ENCODE assay signal across 22 cellular contexts in the genomic region with DNA sequence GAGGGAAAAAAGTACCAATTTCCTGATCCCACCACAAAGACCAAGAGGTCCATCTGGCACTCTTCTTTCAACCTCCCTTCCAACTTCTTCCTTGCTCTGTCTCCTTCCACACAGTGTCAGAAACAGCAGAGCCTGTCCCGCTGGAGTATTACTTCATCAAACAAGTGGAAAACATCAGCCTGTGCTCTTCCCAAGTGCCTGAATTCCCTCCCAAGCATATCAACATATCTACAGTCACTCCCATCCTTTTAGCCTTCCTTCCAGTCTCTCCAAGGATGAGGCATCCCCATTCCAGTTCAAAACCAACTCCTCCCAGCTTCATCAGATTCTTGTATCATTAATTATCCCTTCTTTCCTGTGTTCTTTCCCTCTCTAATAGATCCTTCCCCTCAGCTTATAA. TPM values are rescaled to one million over a fixed set of nuclear protein-coding genes. Genes with fewer than 3 reads are reported as not detected.
A peak's percentile ranks its signal among the peaks of the same experiment; 100 is the strongest.
DNase-seq lines count a peak whose midpoint lies in the region; ATAC-seq and TF ChIP-seq lines count a peak whose summit lies in the region.
"Had no signal": no experiment of that assay in that cellular context is flagged by ENCODE, and none has a peak within 500 bp of the region (broad histone marks: within the 10 kb centered on the region; RNA-seq: fewer than 3 reads in every experiment).

No MANE protein-coding gene starts in this region.

- peaks cover 9% of the 10 kb centered on the region for H3K27me3 Mint-ChIP-seq in CD4-positive, alpha-beta T cell
- peaks cover 15% of the 10 kb centered on the region for H3K27me3 Mint-ChIP-seq in activated T-helper 2 cell treated with anti-CD3 and anti-CD28 coated beads, Interferon-gamma antibody, Interleukin-2, Interleukin-4, amounts not matched to agents 10 μg/mL and 5 μg/mL and 100 μg/mL, durations not matched to agents 14 hours and 24 hours and 36 hours (ENCODE audit: low read depth)
- peaks cover 0 to 17% (median 4%) of the 10 kb centered on the region in 5 donors for H3K27me3 Mint-ChIP-seq in naive thymus-derived CD8-positive, alpha-beta T cell
- H3K27me3 Mint-ChIP-seq: stimulated activated memory B cell treated with anti-CD40 and anti-IgM and Interleukin-4, amounts not matched to agents 10 μg/mL and 1 μg/mL and 100 μg/mL, for 72 hours had no signal

- no peak overlapping the region for H3K27ac Mint-ChIP-seq in CD4-positive, alpha-beta T cell
- no peak overlapping the region for H3K27ac Mint-ChIP-seq in activated T-helper 2 cell treated with anti-CD3 and anti-CD28 coated beads, Interferon-gamma antibody, Interleukin-2, Interleukin-4, amounts not matched to agents 10 μg/mL and 5 μg/mL and 100 μg/mL, durations not matched to agents 14 hours and 24 hours and 36 hours
- H3K27ac Mint-ChIP-seq in naive thymus-derived CD8-positive, alpha-beta T cell: peak overlapping the region in 3 of 10 donors; percentile 1 to 56 (median 37)
- H3K27ac Mint-ChIP-seq: activated CD4-positive, alpha-beta memory T cell treated with anti-CD3 and anti-CD28 coated beads for 36 hours; effector memory CD8-positive, alpha-beta T cell; stimulated activated memory B cell treated with anti-CD40 and anti-IgM and Interleukin-4, amounts not matched to agents 10 μg/mL and 1 μg/mL and 100 μg/mL, for 72 hours had no signal

- DNase-seq in AG20443 (ENCODE audit: low spot score) (peak; percentile 8), NCI-H2196 (lab: John Stamatoyannopoulos, UW; ENCODE audit: unreplicated experiment) (no peak)
- no peak for DNase-seq in CD4-positive, alpha-beta T cell
- DNase-seq in activated T-helper 2 cell treated with anti-CD3 and anti-CD28 coated beads, Interferon-gamma antibody, Interleukin-2, Interleukin-4, amounts not matched to agents 10 μg/mL and 5 μg/mL and 100 μg/mL, durations not matched to agents 14 hours and 24 hours and 36 hours (ENCODE audit: low spot score): no peak
- DNase-seq in naive thymus-derived CD8-positive, alpha-beta T cell: no peak
- DNase-seq: activated CD4-positive, alpha-beta memory T cell treated with anti-CD3 and anti-CD28 coated beads for 36 hours; central memory CD4-positive, alpha-beta T cell; cortex of kidney; effector memory CD8-positive, alpha-beta T cell; erythroblast; islet precursor cell; Kasumi-1; left ventricle myocardium inferior; mesenchymal stem cell; NCI-H1436 treated with DMSO at 0.1 percent for 48 hours; upper lobe of right lung had no signal

- H3K4me1 Mint-ChIP-seq in CD4-positive, alpha-beta T cell (ENCODE audit: low read depth): peaks cover 38% of the 10 kb centered on the region
- peaks cover 14% of the 10 kb centered on the region for H3K4me1 Mint-ChIP-seq in activated T-helper 2 cell treated with anti-CD3 and anti-CD28 coated beads, Interferon-gamma antibody, Interleukin-2, Interleukin-4, amounts not matched to agents 10 μg/mL and 5 μg/mL and 100 μg/mL, durations not matched to agents 14 hours and 24 hours and 36 hours (ENCODE audit: low read depth)
- peaks cover 10 to 31% (median 30%) of the 10 kb centered on the region in 4 donors for H3K4me1 Mint-ChIP-seq in naive thymus-derived CD8-positive, alpha-beta T cell

- no peak for ATAC-seq in CD4-positive, alpha-beta T cell (ENCODE audit: poor library complexity)
- ATAC-seq in naive thymus-derived CD8-positive, alpha-beta T cell: no peak
- no peak for ATAC-seq in HG03520 (IDR thresholded peaks at IDR 0.05; ENCODE audit: unreplicated experiment)
- ATAC-seq in GM21737 (IDR thresholded peaks at IDR 0.05; ENCODE audit: unreplicated experiment): no peak
- no peak for ATAC-seq in HG02885 (IDR thresholded peaks at IDR 0.05; ENCODE audit: poor library complexity, unreplicated experiment)
- ATAC-seq: effector memory CD8-positive, alpha-beta T cell; stimulated activated memory B cell treated with anti-CD40 and anti-IgM and Interleukin-4, amounts not matched to agents 10 μg/mL and 1 μg/mL and 100 μg/mL, for 72 hours; upper lobe of right lung had no signal

- H3K27me3 ChIP-seq in CD4-positive, alpha-beta T cell (ENCODE audit: control insufficient read depth, insufficient read depth, low read length): no peaks in the 10 kb centered on the region
- H3K27me3 ChIP-seq: BLaER1, SJSA1, upper lobe of right lung had no signal

- POLR2A ChIA-PET in CD4-positive, alpha-beta T cell (lab: Charles Lee): no interaction called here
- POLR2A ChIA-PET in naive thymus-derived CD8-positive, alpha-beta T cell (lab: Charles Lee): no interaction called here

- H3K36me3 Mint-ChIP-seq in CD4-positive, alpha-beta T cell (ENCODE audit: low read depth): peaks cover 27% of the 10 kb centered on the region
- H3K36me3 Mint-ChIP-seq in activated T-helper 2 cell treated with anti-CD3 and anti-CD28 coated beads, Interferon-gamma antibody, Interleukin-2, Interleukin-4, amounts not matched to agents 10 μg/mL and 5 μg/mL and 100 μg/mL, durations not matched to agents 14 hours and 24 hours and 36 hours (ENCODE audit: low read depth): peaks cover 17% of the 10 kb centered on the region
- peaks cover 4 to 9% (median 4%) of the 10 kb centered on the region in 3 donors for H3K36me3 Mint-ChIP-seq in naive thymus-derived CD8-positive, alpha-beta T cell

- intact Hi-C loops in CD4-positive, alpha-beta T cell (cut with DNase I, micrococcal nuclease): loop anchor here in 1 of 2 experiments (5.0 to 10.0 kb wide), 4 partner anchors 183 to 1770 kb away; partner anchors contain the start of genes EXOC6, HELLS, KIF11 and SLC35G1
- intact Hi-C loops in activated T-helper 2 cell treated with anti-CD3 and anti-CD28 coated beads, Interferon-gamma antibody, Interleukin-2, Interleukin-4, amounts not matched to agents 10 μg/mL and 5 μg/mL and 100 μg/mL, durations not matched to agents 14 hours and 24 hours and 36 hours (cut with micrococcal nuclease): loop anchor here (5.0 kb wide), 2 partner anchors 42 to 183 kb away; partner anchors contain the start of gene HELLS

- no peak for TF ChIP-seq CTCF in CD4-positive, alpha-beta T cell (IDR thresholded peaks at IDR 0.05)

- peak overlapping the region; percentile 15 for H3K4me3 Mint-ChIP-seq in CD4-positive, alpha-beta T cell
- H3K4me3 Mint-ChIP-seq in activated T-helper 2 cell treated with anti-CD3 and anti-CD28 coated beads, Interferon-gamma antibody, Interleukin-2, Interleukin-4, amounts not matched to agents 10 μg/mL and 5 μg/mL and 100 μg/mL, durations not matched to agents 14 hours and 24 hours and 36 hours (ENCODE audit: low read depth): peak overlapping the region; percentile 3
- peak overlapping the region in 8 of 10 donors; percentile 0 to 61 (median 33) for H3K4me3 Mint-ChIP-seq in naive thymus-derived CD8-positive, alpha-beta T cell
- H3K4me3 Mint-ChIP-seq: activated CD4-positive, alpha-beta memory T cell treated with anti-CD3 and anti-CD28 coated beads for 36 hours; stimulated activated memory B cell treated with anti-CD40 and anti-IgM and Interleukin-4, amounts not matched to agents 10 μg/mL and 1 μg/mL and 100 μg/mL, for 72 hours had no signal

- no peak overlapping the region for H3K27ac ChIP-seq in CD4-positive, alpha-beta T cell (ENCODE audit: low read depth, low read length)
- H3K27ac ChIP-seq: BLaER1, left ventricle myocardium inferior, SJSA1, upper lobe of right lung had no signal

- H3K9me3 ChIP-seq in CD4-positive, alpha-beta T cell (ENCODE audit: control insufficient read depth, low read length): no peaks in the 10 kb centered on the region
- H3K9me3 ChIP-seq: left ventricle myocardium inferior, upper lobe of right lung had no signal

- CTCF ChIA-PET in CD4-positive, alpha-beta T cell (lab: Charles Lee): no interaction called here

- no peaks in the 10 kb centered on the region for H3K9me3 Mint-ChIP-seq in CD4-positive, alpha-beta T cell
- H3K9me3 Mint-ChIP-seq in activated T-helper 2 cell treated with anti-CD3 and anti-CD28 coated beads, Interferon-gamma antibody, Interleukin-2, Interleukin-4, amounts not matched to agents 10 μg/mL and 5 μg/mL and 100 μg/mL, durations not matched to agents 14 hours and 24 hours and 36 hours: no peaks in the 10 kb centered on the region
- H3K9me3 Mint-ChIP-seq in naive thymus-derived CD8-positive, alpha-beta T cell: no peaks in the 10 kb centered on the region
- H3K9me3 Mint-ChIP-seq: activated CD4-positive, alpha-beta memory T cell treated with anti-CD3 and anti-CD28 coated beads for 36 hours; effector memory CD8-positive, alpha-beta T cell; stimulated activated memory B cell treated with anti-CD40 and anti-IgM and Interleukin-4, amounts not matched to agents 10 μg/mL and 1 μg/mL and 100 μg/mL, for 72 hours had no signal

RNA-seq across cellular contexts. Expression of gene NOC3L, which starts 1.7 kb away (rescaled TPM):
- 1 to 10 TPM; 7.1 to 8.0 TPM for total RNA-seq in CD4-positive, alpha-beta T cell
- 41.2 and 43.6 TPM in 2 replicates for total RNA-seq in activated T-helper 2 cell treated with anti-CD3 and anti-CD28 coated beads, Interferon-gamma antibody, Interleukin-2, Interleukin-4, amounts not matched to agents 10 μg/mL and 5 μg/mL and 100 μg/mL, durations not matched to agents 14 hours and 24 hours and 36 hours
- total RNA-seq in naive thymus-derived CD8-positive, alpha-beta T cell: 10 to 100 TPM; 23.0 to 24.8 TPM
- 10 to 100 TPM; 10.6 to 16.0 (median 14.0) TPM for polyA plus RNA-seq in naive thymus-derived CD8-positive, alpha-beta T cell

RNA-seq across cellular contexts. Expression of gene TBC1D12, which starts 37.9 kb away (rescaled TPM):
- total RNA-seq in CD4-positive, alpha-beta T cell: under 1 TPM; 0.27 to 0.42 TPM
- 0.85 and 1.4 TPM in 2 replicates for total RNA-seq in activated T-helper 2 cell treated with anti-CD3 and anti-CD28 coated beads, Interferon-gamma antibody, Interleukin-2, Interleukin-4, amounts not matched to agents 10 μg/mL and 5 μg/mL and 100 μg/mL, durations not matched to agents 14 hours and 24 hours and 36 hours
- total RNA-seq in naive thymus-derived CD8-positive, alpha-beta T cell: under 1 TPM in 1 of 2 experiments, not detected in 1; 0.18 TPM
- not detected for polyA plus RNA-seq in naive thymus-derived CD8-positive, alpha-beta T cell
